ENCODE assay signal across 3 cellular contexts in genomic region chr16:18293337-18293956, GRCh38. TPM values are rescaled to one million over a fixed set of nuclear protein-coding genes. Genes with fewer than 3 reads are reported as not detected.
"Had no signal": no experiment of that assay in that cellular context is flagged by ENCODE, and none has a peak within 500 bp of the region (broad histone marks: within the 10 kb centered on the region; RNA-seq: fewer than 3 reads in every experiment).

No MANE protein-coding gene starts in this region.

RNA-seq across cellular contexts. Expression of gene NPIPA8, which starts 43.1 kb away (rescaled TPM):
- total RNA-seq: HT-29, HT1080 had no signal
- polyA plus RNA-seq: IgD-negative memory B cell had no signal
